8 cellular contexts compared by ENCODE assay signal in genomic region chr12:21656931-21657335, GRCh38. TPM values are rescaled to one million over a fixed set of nuclear protein-coding genes. Genes with fewer than 3 reads are reported as not detected.
DNase-seq lines count a peak whose midpoint lies in the region; ATAC-seq and TF ChIP-seq lines count a peak whose summit lies in the region.

No MANE protein-coding gene starts in this region.

- H2AFZ ChIP-seq in parathyroid adenoma = peak overlapping the region; percentile 95

- H3K4me1 ChIP-seq in adipocyte (ENCODE audit: control insufficient read depth, insufficient read depth, low read length) (peaks cover 20% of the 10 kb centered on the region), heart right ventricle (peaks cover 0 to 54% (median 29%) of the 10 kb centered on the region in 9 donors), parathyroid adenoma (peaks cover 6% of the 10 kb centered on the region)

- intact Hi-C loops in heart right ventricle (cut with DNase I) = loop anchor here in 4 of 10 donors (5.0 to 10.0 kb wide), 2 partner anchors 152 to 155 kb away; partner anchors contain the start of genes GOLT1B (in 4 of the 4) and RECQL (in 4 of the 4)

- H3K36me3 ChIP-seq in adipocyte (ENCODE audit: control insufficient read depth, insufficient read depth, low read length, severe bottlenecking) (peaks cover 30% of the 10 kb centered on the region), heart right ventricle (peaks cover 0 to 31% (median 4%) of the 10 kb centered on the region in 9 donors), parathyroid adenoma (ENCODE audit: control insufficient read depth, insufficient read depth, low read length) (no peaks in the 10 kb centered on the region)

- H3K9me3 ChIP-seq in adipocyte (ENCODE audit: control insufficient read depth, low read length) = no peaks in the 10 kb centered on the region
- H3K9me3 ChIP-seq in heart right ventricle = no peaks in the 10 kb centered on the region
- no peaks in the 10 kb centered on the region for H3K9me3 ChIP-seq in parathyroid adenoma (ENCODE audit: control insufficient read depth, low read length)

- 0 to 1% methylated on average over 15 of the region's 15 CpGs for WGBS in heart right ventricle, 2 donors

- TF ChIP-seq CTCF in heart right ventricle (IDR thresholded peaks at IDR 0.05) (no peak), parathyroid adenoma (IDR thresholded peaks at IDR 0.05) (no peak), GM10266 (IDR thresholded peaks at IDR 0.05; ENCODE audit: control insufficient read depth, insufficient read depth, low read depth, missing control alignments) (no peak)

- peak overlapping the region; percentile 73 for H3K4me2 ChIP-seq in parathyroid adenoma (ENCODE audit: low read length)

- no peaks in the 10 kb centered on the region for H3K79me2 ChIP-seq in parathyroid adenoma

- peak; percentile 38 for ATAC-seq in GM18907 (IDR thresholded peaks at IDR 0.05; ENCODE audit: unreplicated experiment)
- peak; percentile 31 for ATAC-seq in HG03159 (IDR thresholded peaks at IDR 0.05; ENCODE audit: unreplicated experiment)
- peak; percentile 42 to 75 (median 71) for ATAC-seq in heart right ventricle

- H3K4me3 ChIP-seq in adipocyte (ENCODE audit: low read length) (peak overlapping the region; percentile 96), heart right ventricle (peak overlapping the region; percentile 55 to 92 (median 74)), parathyroid adenoma (ENCODE audit: low read depth, low read length) (peak overlapping the region; percentile 73)

- peak overlapping the region; percentile 95 for H3K9ac ChIP-seq in adipocyte (ENCODE audit: low read length)
- H3K9ac ChIP-seq in parathyroid adenoma = no peak overlapping the region

- no peaks in the 10 kb centered on the region for H3K27me3 ChIP-seq in adipocyte (replicated peaks; ENCODE audit: control insufficient read depth, insufficient read depth, low read length)
- H3K27me3 ChIP-seq in heart right ventricle = no peaks in the 10 kb centered on the region
- H3K27me3 ChIP-seq in parathyroid adenoma (ENCODE audit: control insufficient read depth, insufficient read depth, low read length) = no peaks in the 10 kb centered on the region

- peak; percentile 73 for DNase-seq in Ammon's horn (ENCODE audit: low spot score)
- DNase-seq in RKO (ENCODE audit: low spot score) = peak; percentile 64
- peak; percentile 75 for DNase-seq in adipocyte (ENCODE audit: low read depth)
- DNase-seq in heart right ventricle = peak in 1 of 2 donors; percentile 43
- no peak for DNase-seq in GM10266 (ENCODE audit: extremely low spot score)

- peak overlapping the region; percentile 81 to 96 (median 93) for H3K27ac ChIP-seq in heart right ventricle
- peak overlapping the region; percentile 73 for H3K27ac ChIP-seq in parathyroid adenoma

RNA-seq across cellular contexts. Expression of gene LDHB, which starts 0.7 kb away (rescaled TPM):
- total RNA-seq in heart right ventricle = 1,000 to 10,000 TPM; 1,251 to 3,111 (median 2,389) TPM
- polyA plus RNA-seq in heart right ventricle = 1,000 to 10,000 TPM; 1,053 to 1,184 TPM

RNA-seq across cellular contexts. Expression of gene GYS2, which starts 52.3 kb away (rescaled TPM):
- under 1 TPM in 4 of 10 donors, not detected in 6; 0.09 to 0.37 (median 0.25) TPM for total RNA-seq in heart right ventricle
- polyA plus RNA-seq in heart right ventricle = under 1 TPM in 1 of 2 donors, not detected in 1; 0.15 TPM
